In the genomic region with DNA sequence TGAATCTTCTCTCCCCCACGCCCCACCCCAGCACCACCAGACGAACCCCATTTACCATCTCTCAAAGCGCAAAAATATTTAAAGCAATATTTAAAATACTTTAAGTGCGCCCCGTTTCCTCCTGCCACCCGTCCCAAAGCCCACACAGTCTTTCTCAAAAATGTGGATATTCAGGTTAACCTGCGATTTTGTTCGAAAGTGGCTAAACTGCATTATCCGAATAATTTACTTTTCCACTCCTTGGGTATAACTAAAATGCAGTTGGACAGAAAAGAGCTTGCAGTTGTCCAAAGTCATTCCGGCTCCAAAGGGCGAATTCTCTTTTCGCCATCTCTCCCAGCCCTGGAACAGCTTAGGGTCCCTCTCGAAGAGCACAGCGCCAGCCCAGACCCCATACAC, we compare ENCODE assay signal across 12 cellular contexts. TPM values are rescaled to one million over a fixed set of nuclear protein-coding genes. Genes with fewer than 3 reads are reported as not detected.
DNase-seq lines count a peak whose midpoint lies in the region; ATAC-seq, FAIRE-seq and TF ChIP-seq lines count a peak whose summit lies in the region.
"Had no signal": no experiment of that assay in that cellular context is flagged by ENCODE, and none has a peak within 500 bp of the region (broad histone marks: within the 10 kb centered on the region; RNA-seq: fewer than 3 reads in every experiment).

No MANE protein-coding gene starts in this region.

- POLR2A ChIA-PET in H1 (lab: Charles Lee; ENCODE audit: partially characterized antibody): interaction anchor here (0.8 to 3.2 kb wide), 5 partner anchors 13 to 59 kb away, joined by 3 to 13 read pairs (median 5); partner anchors contain the start of gene EXOSC9

- H3K27me3 ChIP-seq in H1 (replicated peaks in 1 of 4; ENCODE audit: control insufficient read depth in 3 of 4, extremely low read depth in 1 of 4, insufficient read depth in 3 of 4, low read length in 3 of 4) (peaks cover 17 to 53% (median 38%) of the 10 kb centered on the region in 4 experiments), neural cell (ENCODE audit: insufficient read depth, low read depth, low read length) (peaks cover 44% of the 10 kb centered on the region)

- no peaks in the 10 kb centered on the region for H4K20me1 ChIP-seq in H1 (replicated peaks in 1 of 2; ENCODE audit: control insufficient read depth in 1 of 2, insufficient read depth in 2 of 2, low read length in 2 of 2)
- H4K20me1 ChIP-seq in neural cell (ENCODE audit: insufficient read depth): no peaks in the 10 kb centered on the region

- no peak overlapping the region for H3K27ac ChIP-seq in H1 (ENCODE audit: low read depth, low read length)
- no peak overlapping the region for H3K27ac ChIP-seq in neural cell (ENCODE audit: low read length)

- no peak for FAIRE-seq in H1 (lab: Jason Lieb, UNC)
- FAIRE-seq: endometrium had no signal

- no peaks in the 10 kb centered on the region for H3K9me2 ChIP-seq in neural cell (ENCODE audit: insufficient read depth, low read length)

- no peak overlapping the region for H3K4ac ChIP-seq in H1 (replicated peaks; ENCODE audit: insufficient read length, low read depth, low read length)

- H4K5ac ChIP-seq in H1 (ENCODE audit: insufficient read length, low read depth, low read length): no peak overlapping the region

- H3K4me3 Mint-ChIP-seq in HFFc6: peak overlapping the region; percentile 86
- H3K4me3 Mint-ChIP-seq: natural killer cell treated with Interleukin-12 subunit alpha and Interleukin-12 subunit beta and Interleukin-15 and Interleukin-18, amount 100 ng/mL, for 72 hours had no signal

- no peak overlapping the region for H2BK15ac ChIP-seq in H1 (ENCODE audit: low read length)

- no peaks in the 10 kb centered on the region for H3K36me3 ChIP-seq in H1 (ENCODE audit: control insufficient read depth in 2 of 4, insufficient read depth in 4 of 4, low read length in 3 of 4)
- H3K36me3 ChIP-seq in neural cell (ENCODE audit: insufficient read depth, low read length): no peaks in the 10 kb centered on the region

- H4K8ac ChIP-seq in H1 (ENCODE audit: extremely low read depth, insufficient read depth, low read length): peak overlapping the region; percentile 72; the same call in 1 of the 2 replicates

- no peak for ATAC-seq in HG03521 (IDR thresholded peaks at IDR 0.05; ENCODE audit: unreplicated experiment)
- ATAC-seq in HG03460 (IDR thresholded peaks at IDR 0.05; ENCODE audit: unreplicated experiment): no peak
- no peak for ATAC-seq in GM19455 (IDR thresholded peaks at IDR 0.05; ENCODE audit: unreplicated experiment)
- ATAC-seq: natural killer cell treated with Interleukin-12 subunit alpha and Interleukin-12 subunit beta and Interleukin-15 and Interleukin-18, amount 100 ng/mL, for 72 hours had no signal

- no peaks in the 10 kb centered on the region for H3K9me3 Mint-ChIP-seq in HFFc6
- H3K9me3 Mint-ChIP-seq: natural killer cell treated with Interleukin-12 subunit alpha and Interleukin-12 subunit beta and Interleukin-15 and Interleukin-18, amount 100 ng/mL, for 72 hours had no signal

- TF ChIP-seq CTCF in AG10803 (conservative IDR thresholded peaks at IDR 0.05; ENCODE audit: low read length) (no peak), HFFc6 (IDR thresholded peaks at IDR 0.05) (no peak), H1 (IDR thresholded peaks at IDR 0.05; ENCODE audit: control extremely low read depth in 1 of 3, insufficient read depth in 1 of 3, low read depth in 1 of 3, low read length in 3 of 3) (no peak), neural cell (IDR thresholded peaks at IDR 0.05; ENCODE audit: poor library complexity, severe bottlenecking) (no peak)

- no peak overlapping the region for H4K91ac ChIP-seq in H1 (replicated peaks; ENCODE audit: insufficient read length, low read length)

- H3K4me3 ChIP-seq in AG10803 (ENCODE audit: low read length): peak overlapping the region; percentile 74
- H3K4me3 ChIP-seq in H1 (ENCODE audit: extremely low read depth in 1 of 4, insufficient read depth in 2 of 4, low read depth in 3 of 4, low read length in 4 of 4): peak overlapping the region; percentile 47 to 76 (median 64)
- peak overlapping the region; percentile 73 for H3K4me3 ChIP-seq in neural cell (ENCODE audit: low read length)

- no peak overlapping the region for H3K14ac ChIP-seq in H1 (ENCODE audit: insufficient read length)

- no peak overlapping the region for H2BK20ac ChIP-seq in H1 (ENCODE audit: low read length)

- H3K79me2 ChIP-seq in H1 (ENCODE audit: control insufficient read depth in 1 of 2, insufficient read depth in 2 of 2, low read length in 2 of 2): no peaks in the 10 kb centered on the region
- H3K79me2 ChIP-seq in neural cell (replicated peaks; ENCODE audit: insufficient read depth, low read length): no peaks in the 10 kb centered on the region

- H2BK5ac ChIP-seq in H1 (ENCODE audit: low read depth, low read length): no peak overlapping the region

- no peak overlapping the region for H3K23ac ChIP-seq in H1 (ENCODE audit: insufficient read length)

- H3K36me3 Mint-ChIP-seq in HFFc6 (ENCODE audit: low read depth): no peaks in the 10 kb centered on the region
- H3K36me3 Mint-ChIP-seq: natural killer cell treated with Interleukin-12 subunit alpha and Interleukin-12 subunit beta and Interleukin-15 and Interleukin-18, amount 100 ng/mL, for 72 hours had no signal

- no peak overlapping the region for H2BK120ac ChIP-seq in H1 (replicated peaks; ENCODE audit: low read depth, low read length)

- no peak for DNase-seq in AG10803 (ENCODE audit: low read depth)
- no peak for DNase-seq in HFFc6
- no peak for DNase-seq in H1 (ENCODE audit: low read depth in 1 of 2, low spot score in 2 of 2)
- DNase-seq in NCI-H69 (lab: John Stamatoyannopoulos, UW): no peak
- DNase-seq: GF-D8, NCI-H1048 had no signal

- CTCF ChIA-PET in H1 (lab: Charles Lee; ENCODE audit: partially characterized antibody): interaction anchor here (1.2 to 2.8 kb wide), 6 partner anchors 13 to 946 kb away, joined by 3 to 10 read pairs (median 4); no protein-coding TSS in a partner anchor

- peaks cover 0 to 11% (median 7%) of the 10 kb centered on the region in 4 experiments; a peak in 3 of 7 replicates for H3K4me1 ChIP-seq in H1 (replicated peaks in 1 of 4; ENCODE audit: control insufficient read depth in 3 of 4, insufficient read depth in 4 of 4, low read length in 3 of 4)

- no peaks in the 10 kb centered on the region for H3K9me3 ChIP-seq in H1 (ENCODE audit: insufficient read depth in 2 of 2, low read depth in 1 of 2, low read length in 1 of 2)
- H3K9me3 ChIP-seq in neural cell (ENCODE audit: low read length): no peaks in the 10 kb centered on the region

- WGBS in H1 (ENCODE audit: extremely low coverage in 1 of 2, insufficient coverage in 1 of 2, insufficient read length in 1 of 2, insufficient replicate concordance in 2 of 2, low coverage in 1 of 2, low lambda C conversion rate in 2 of 2, missing lambda C conversion rate in 1 of 2), 2 experiments: 26% methylated on average over 14 of the region's 14 CpGs; no CpG with 5 or more reads in 1 of the 2 experiments

- H3F3A ChIP-seq in neural cell (ENCODE audit: insufficient read depth, low read length, poor library complexity, severe bottlenecking): no peaks in the 10 kb centered on the region

- no peak for TF ChIP-seq EP300 in H1 (IDR thresholded peaks at IDR 0.05; ENCODE audit: borderline replicate concordance in 1 of 2, low read depth in 2 of 2, low read length in 2 of 2)
- TF ChIP-seq EP300 in neural cell (conservative IDR thresholded peaks at IDR 0.05; ENCODE audit: poor library complexity, severe bottlenecking): no peak

- peak overlapping the region; percentile 34; the same call in 1 of the 2 replicates for H2AFZ ChIP-seq in H1 (ENCODE audit: low read length)
- H2AFZ ChIP-seq in neural cell (ENCODE audit: low read depth, low read length): no peak overlapping the region

- H3K27ac Mint-ChIP-seq in HFFc6: no peak overlapping the region
- H3K27ac Mint-ChIP-seq: natural killer cell treated with Interleukin-12 subunit alpha and Interleukin-12 subunit beta and Interleukin-15 and Interleukin-18, amount 100 ng/mL, for 72 hours had no signal

- no peak overlapping the region for H2BK12ac ChIP-seq in H1 (ENCODE audit: low read depth, low read length)

- TF ChIP-seq RAD21 in H1 (IDR thresholded peaks at IDR 0.05 in 1 of 2, conservative IDR thresholded peaks at IDR 0.05 in 1 of 2; ENCODE audit: low read depth in 2 of 2, low read length in 2 of 2) (no peak), neural cell (conservative IDR thresholded peaks at IDR 0.05) (no peak)

- H3K23me2 ChIP-seq in H1 (ENCODE audit: low read depth, low read length): peaks cover 9% of the 10 kb centered on the region

- no peak for TF ChIP-seq POLR2A in H1 (IDR thresholded peaks at IDR 0.05; ENCODE audit: control extremely low read depth in 1 of 2, low read depth in 2 of 2, low read length in 2 of 2)

- no peak overlapping the region for H3K56ac ChIP-seq in H1 (replicated peaks; ENCODE audit: insufficient read length, low read depth, low read length)

- peaks cover 13% of the 10 kb centered on the region for H3K4me1 Mint-ChIP-seq in HFFc6 (ENCODE audit: low read depth)

- peak overlapping the region; percentile 87 to 96 for H3K4me2 ChIP-seq in H1 (ENCODE audit: insufficient read depth in 1 of 2, low read depth in 2 of 2, low read length in 2 of 2)
- no peak overlapping the region for H3K4me2 ChIP-seq in neural cell (ENCODE audit: low read length)

- H3K9ac ChIP-seq in H1 (replicated peaks in 1 of 4; ENCODE audit: extremely low read depth in 1 of 4, low read depth in 3 of 4, low read length in 3 of 4) (peak overlapping the region in 3 of 4 experiments; percentile 42 to 58 (median 48); a peak in 4 of 7 replicates), neural cell (ENCODE audit: low read length) (peak overlapping the region; percentile 29)

- peaks cover 5% of the 10 kb centered on the region for H3K27me3 Mint-ChIP-seq in HFFc6 (ENCODE audit: insufficient read depth)

- no peak overlapping the region; the same call in 1 of the 2 replicates for H3K18ac ChIP-seq in H1 (ENCODE audit: extremely low read depth, low read length)

- H3K79me1 ChIP-seq in H1 (ENCODE audit: low read depth, low read length): no peaks in the 10 kb centered on the region

- H2AK5ac ChIP-seq in H1 (ENCODE audit: low read depth, low read length): no peak overlapping the region

RNA-seq across cellular contexts. Expression of gene SMIM43, which starts 0.7 kb away (rescaled TPM):
- 1 to 10 TPM in 4 of 6 experiments, under 1 TPM in 2; 0.35 to 2.2 (median 1.5) TPM for total RNA-seq in HFFc6 (2021; fragmentation: NEBNext Ultra II Directional; extraction: Animal tissue kit (Norgen Biotek cat#: 25700))
- 0.50 TPM in 1 of 2 replicates, not detected in the other for total RNA-seq in H1 (2021; fragmentation: NEBNext Ultra II Directional; extraction: Animal tissue kit (Norgen Biotek cat#: 25700))
- polyA plus RNA-seq in H1 (2011; rRNA removed) (0.41 and 0.94 TPM in 2 replicates), neural cell (0.17 TPM in 1 of 2 replicates, not detected in the other)
- polyA plus RNA-seq in H1 (2011; cell fraction: cytosol; rRNA removed): 0.97 TPM
- 0.77 TPM for polyA plus RNA-seq in H1 (2011; cell fraction: nucleus; rRNA removed)
- polyA plus RNA-seq in H1 (2012, experiment 1 of 2): 0.72 to 0.98 TPM (median 0.88 TPM) in 4 replicates
- polyA plus RNA-seq in H1 (2012, experiment 2 of 2): 0.22 TPM
- 0.32 TPM for polyA plus RNA-seq in H1 (2013, experiment 1 of 2)
- polyA plus RNA-seq in H1 (2013, experiment 2 of 2): 0.33 TPM
- 0.22 and 2.5 TPM in 2 replicates for polyA minus RNA-seq in H1 (2011; rRNA and poly(A)+ RNA removed)
- 1.2 TPM for polyA minus RNA-seq in H1 (2011; cell fraction: cytosol; rRNA and poly(A)+ RNA removed)
- 0.40 TPM for polyA minus RNA-seq in H1 (2011; cell fraction: nucleus; rRNA and poly(A)+ RNA removed)
- polyA minus RNA-seq in neural cell: not detected in 2 replicates
- total RNA-seq: natural killer cell treated with Interleukin-12 subunit alpha and Interleukin-12 subunit beta and Interleukin-15 and Interleukin-18, amount 100 ng/mL, for 72 hours had no signal

RNA-seq across cellular contexts. Expression of gene EXOSC9, which starts 36.8 kb away (rescaled TPM):
- total RNA-seq in HFFc6 (2021; fragmentation: NEBNext Ultra II Directional; extraction: Animal tissue kit (Norgen Biotek cat#: 25700)): 10 to 100 TPM; 30.5 to 57.2 (median 49.4) TPM
- total RNA-seq in H1 (2021; fragmentation: NEBNext Ultra II Directional; extraction: Animal tissue kit (Norgen Biotek cat#: 25700)): 53.4 and 54.9 TPM in 2 replicates
- polyA plus RNA-seq in H1 (2011; rRNA removed) (16.7 and 33.2 TPM in 2 replicates), neural cell (67.3 and 67.4 TPM in 2 replicates)
- polyA plus RNA-seq in H1 (2011; cell fraction: cytosol; rRNA removed): 45.7 TPM
- polyA plus RNA-seq in H1 (2011; cell fraction: nucleus; rRNA removed): 16.4 TPM
- polyA plus RNA-seq in H1 (2012, experiment 1 of 2): 49.3 to 73.9 TPM (median 53.7 TPM) in 4 replicates
- 4.9 TPM for polyA plus RNA-seq in H1 (2012, experiment 2 of 2)
- 58.5 TPM for polyA plus RNA-seq in H1 (2013, experiment 1 of 2)
- 56.6 TPM for polyA plus RNA-seq in H1 (2013, experiment 2 of 2)
- 72.1 and 104 TPM in 2 replicates for polyA minus RNA-seq in H1 (2011; rRNA and poly(A)+ RNA removed)
- polyA minus RNA-seq in H1 (2011; cell fraction: cytosol; rRNA and poly(A)+ RNA removed): 27.0 TPM
- 66.6 TPM for polyA minus RNA-seq in H1 (2011; cell fraction: nucleus; rRNA and poly(A)+ RNA removed)
- 34.6 and 49.5 TPM in 2 replicates for polyA minus RNA-seq in neural cell

RNA-seq across cellular contexts. Expression of gene CCNA2, which starts 59.4 kb away (rescaled TPM):
- 10 to 100 TPM; 30.0 to 77.0 (median 68.9) TPM for total RNA-seq in HFFc6 (2021; fragmentation: NEBNext Ultra II Directional; extraction: Animal tissue kit (Norgen Biotek cat#: 25700))
- total RNA-seq in H1 (2021; fragmentation: NEBNext Ultra II Directional; extraction: Animal tissue kit (Norgen Biotek cat#: 25700)): 95.1 and 98.6 TPM in 2 replicates
- polyA plus RNA-seq in H1 (2011; rRNA removed) (39.0 and 42.1 TPM in 2 replicates), neural cell (7.5 and 8.6 TPM in 2 replicates)
- 56.9 TPM for polyA plus RNA-seq in H1 (2011; cell fraction: cytosol; rRNA removed)
- polyA plus RNA-seq in H1 (2011; cell fraction: nucleus; rRNA removed): 25.0 TPM
- 39.5 to 58.0 TPM (median 49.2 TPM) in 4 replicates for polyA plus RNA-seq in H1 (2012, experiment 1 of 2)
- polyA plus RNA-seq in H1 (2012, experiment 2 of 2): 9.2 TPM
- 65.0 TPM for polyA plus RNA-seq in H1 (2013, experiment 1 of 2)
- polyA plus RNA-seq in H1 (2013, experiment 2 of 2): 65.7 TPM
- polyA minus RNA-seq in H1 (2011; rRNA and poly(A)+ RNA removed): 47.5 and 80.3 TPM in 2 replicates
- polyA minus RNA-seq in H1 (2011; cell fraction: cytosol; rRNA and poly(A)+ RNA removed): 51.3 TPM
- 38.2 TPM for polyA minus RNA-seq in H1 (2011; cell fraction: nucleus; rRNA and poly(A)+ RNA removed)
- 2.9 and 5.0 TPM in 2 replicates for polyA minus RNA-seq in neural cell
